24 cellular contexts compared by ENCODE assay signal in the genomic region with DNA sequence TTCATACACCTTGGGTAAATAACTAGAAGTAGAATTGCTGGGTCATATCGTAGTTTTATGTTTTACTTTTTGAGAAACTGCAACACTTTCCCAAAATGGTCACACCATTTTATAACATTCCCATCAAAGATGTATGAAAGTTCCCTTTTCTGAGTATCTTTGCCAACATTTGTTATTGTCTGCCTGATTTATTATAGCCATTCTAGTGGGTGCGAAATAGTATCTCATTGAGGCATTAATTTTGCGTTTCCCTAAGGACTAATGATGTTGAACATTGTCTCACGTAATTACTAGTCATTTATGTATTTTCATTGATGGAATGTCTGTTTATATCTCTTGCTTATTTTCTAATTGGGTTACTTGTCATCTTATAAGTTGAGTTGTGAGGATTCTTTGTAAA. TPM values are rescaled to one million over a fixed set of nuclear protein-coding genes. Genes with fewer than 3 reads are reported as not detected.
"Had no signal": no experiment of that assay in that cellular context is flagged by ENCODE, and none has a peak within 500 bp of the region (broad histone marks: within the 10 kb centered on the region; RNA-seq: fewer than 3 reads in every experiment).

No MANE protein-coding gene starts in this region.

- H3K4me3 ChIP-seq: coronary artery, dorsolateral prefrontal cortex, esophagus muscularis mucosa, hepatocyte, lower lobe of right lung, mucosa of descending colon had no signal

- H3K27ac ChIP-seq: coronary artery, dorsolateral prefrontal cortex, foreskin keratinocyte, hepatocyte, lower lobe of right lung had no signal

- H2AFZ ChIP-seq: hepatocyte had no signal

- H3K27ac Mint-ChIP-seq: immature natural killer cell, mesothelial cell of epicardium had no signal

- H3K9me3 ChIP-seq: esophagus muscularis mucosa, lower lobe of right lung, mucosa of descending colon had no signal

- DNase-seq: dermis blood vessel endothelial cell; dorsolateral prefrontal cortex; effector CD4-positive, alpha-beta T cell; effector memory CD4-positive, alpha-beta T cell; foreskin keratinocyte; glutamatergic neuron; head of caudate nucleus; hypothalamus; immature natural killer cell; islet precursor cell; kidney; kidney glomerular epithelial cell; left colon; left ventricle myocardium superior; lower lobe of right lung; mesenchymal stem cell; mucosa of descending colon had no signal

- H3K4me1 ChIP-seq: foreskin keratinocyte had no signal

- H3K27me3 ChIP-seq: dorsolateral prefrontal cortex, esophagus muscularis mucosa, hepatocyte had no signal

- H3K36me3 ChIP-seq: esophagus muscularis mucosa, lower lobe of right lung had no signal

- H3K4me2 ChIP-seq: hepatocyte had no signal

- H3K4me3 Mint-ChIP-seq: immature natural killer cell, mesothelial cell of epicardium had no signal

- ATAC-seq: foreskin keratinocyte, left colon, left lobe of liver, left ventricle myocardium superior, lower lobe of right lung, mucosa of descending colon had no signal

- FAIRE-seq: endothelial cell of umbilical vein, frontal cortex, kidney had no signal

RNA-seq across cellular contexts. Expression of gene PRKAA2, which starts 3.4 kb away (rescaled TPM):
- polyA plus RNA-seq: immature natural killer cell had no signal
